ENCODE assay signal across 20 cellular contexts in the genomic region with DNA sequence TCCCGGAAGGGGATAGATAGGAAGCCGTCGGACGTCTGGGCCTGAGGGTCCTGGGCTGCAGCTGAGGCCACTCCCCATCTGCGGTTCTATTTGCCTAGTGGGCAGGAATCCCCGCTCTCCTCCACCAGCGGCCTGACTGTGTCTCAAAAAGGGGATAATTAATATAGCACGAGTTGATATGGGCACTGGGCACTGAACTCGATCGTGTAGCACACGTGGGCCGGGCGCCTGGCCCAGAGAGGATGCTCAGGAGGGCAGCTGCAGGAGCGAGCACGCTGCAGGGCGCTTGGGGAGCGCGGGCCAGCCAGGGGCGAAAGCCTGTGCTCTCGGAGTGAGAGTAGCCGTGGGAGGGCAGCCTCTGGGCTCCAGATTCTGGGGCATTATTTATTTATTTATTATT. TPM values are rescaled to one million over a fixed set of nuclear protein-coding genes. Genes with fewer than 3 reads are reported as not detected.
"Had no signal": no experiment of that assay in that cellular context is flagged by ENCODE, and none has a peak within 500 bp of the region (broad histone marks: within the 10 kb centered on the region; RNA-seq: fewer than 3 reads in every experiment).

No MANE protein-coding gene starts in this region.

- ATAC-seq: activated CD8-positive, alpha-beta memory T cell treated with anti-CD3 and anti-CD28 coated beads, Interleukin-2, amount 10 ng/mL, durations not matched to agents 7 days and 5 days had no signal

- H3K4me3 ChIP-seq: ascending aorta, body of pancreas, MG63, SJCRH30 had no signal

- H3K27me3 ChIP-seq: SJCRH30 had no signal

- DNase-seq: activated B cell treated with CpG ODN at 0.5 μM for 24 hours; activated CD4-positive, alpha-beta T cell treated with anti-CD3 and anti-CD28 coated beads for 1 hour; activated effector memory CD4-positive, alpha-beta T cell treated with anti-CD3 and anti-CD28 coated beads, Interleukin-2, amount 50 U/mL, for 16 hours; activated T-cell treated with anti-CD3 and anti-CD28 coated beads, Interleukin-2, amount 50 U/mL, for 4 hours; amniotic stem cell; MV-4-11; NCI-H1092 treated with DMSO at 0.1 percent for 48 hours; NCI-H510A; NK-92 treated with Interleukin-12 subunit alpha and Interleukin-12 subunit beta, amount 100 ng/mL, for 24 hours; SJCRH30 had no signal

- H3K4me3 Mint-ChIP-seq: activated B cell treated with CpG ODN at 0.5 μM for 24 hours; activated CD4-positive, alpha-beta T cell treated with anti-CD3 and anti-CD28 coated beads, Interleukin-2, amount 10 ng/mL, durations not matched to agents 24 days and 14 days; activated CD8-positive, alpha-beta memory T cell treated with anti-CD3 and anti-CD28 coated beads, Interleukin-2, amount 10 ng/mL, durations not matched to agents 7 days and 5 days; activated naive CD8-positive, alpha-beta T cell treated with anti-CD3 and anti-CD28 coated beads, Interleukin-2, amount 50 U/mL, for 24 hours; activated T-cell treated with anti-CD3 and anti-CD28 coated beads, Interleukin-2, amount 50 U/mL, for 4 hours had no signal

- H3K27ac Mint-ChIP-seq: activated B cell treated with CpG ODN at 0.5 μM for 24 hours; activated CD4-positive, alpha-beta T cell treated with anti-CD3 and anti-CD28 coated beads, Interleukin-2, amount 10 ng/mL, durations not matched to agents 24 days and 14 days; activated CD8-positive, alpha-beta memory T cell treated with anti-CD3 and anti-CD28 coated beads, Interleukin-2, amount 10 ng/mL, durations not matched to agents 7 days and 5 days; activated naive CD4-positive, alpha-beta T cell treated with anti-CD3 and anti-CD28 coated beads, Interleukin-2, amount 50 U/mL, for 72 hours; activated naive CD8-positive, alpha-beta T cell treated with anti-CD3 and anti-CD28 coated beads, Interleukin-2, amount 50 U/mL, for 24 hours had no signal

- FAIRE-seq: bronchial epithelial cell had no signal

- H3K36me3 ChIP-seq: ascending aorta, MG63 had no signal

- H3K9me3 Mint-ChIP-seq: activated B cell treated with CpG ODN at 0.5 μM for 24 hours; activated CD4-positive, alpha-beta T cell treated with anti-CD3 and anti-CD28 coated beads, Interleukin-2, amount 10 ng/mL, durations not matched to agents 24 days and 14 days; activated naive CD4-positive, alpha-beta T cell treated with anti-CD3 and anti-CD28 coated beads, Interleukin-2, amount 50 U/mL, for 72 hours; activated naive CD8-positive, alpha-beta T cell treated with anti-CD3 and anti-CD28 coated beads, Interleukin-2, amount 50 U/mL, for 24 hours; activated T-cell treated with anti-CD3 and anti-CD28 coated beads, Interleukin-2, amount 50 U/mL, for 4 hours had no signal

- H3K36me3 Mint-ChIP-seq: activated CD8-positive, alpha-beta memory T cell treated with anti-CD3 and anti-CD28 coated beads, Interleukin-2, amount 10 ng/mL, durations not matched to agents 7 days and 5 days had no signal

- H3K4me1 Mint-ChIP-seq: activated CD4-positive, alpha-beta T cell treated with anti-CD3 and anti-CD28 coated beads, Interleukin-2, amount 10 ng/mL, durations not matched to agents 24 days and 14 days; activated CD8-positive, alpha-beta memory T cell treated with anti-CD3 and anti-CD28 coated beads, Interleukin-2, amount 10 ng/mL, durations not matched to agents 7 days and 5 days had no signal

- H3K27ac ChIP-seq: ascending aorta, body of pancreas, RWPE1, SJCRH30 had no signal

- H3K9me3 ChIP-seq: ascending aorta, body of pancreas, MG63, SJCRH30 had no signal

RNA-seq across cellular contexts. Expression of a gene that starts 8.8 kb away (rescaled TPM):
- total RNA-seq: activated B cell treated with CpG ODN at 0.5 μM for 24 hours; activated CD4-positive, alpha-beta T cell treated with anti-CD3 and anti-CD28 coated beads, Interleukin-2, amount 10 ng/mL, durations not matched to agents 24 days and 14 days; activated CD8-positive, alpha-beta memory T cell treated with anti-CD3 and anti-CD28 coated beads, Interleukin-2, amount 10 ng/mL, durations not matched to agents 7 days and 5 days; activated naive CD4-positive, alpha-beta T cell treated with anti-CD3 and anti-CD28 coated beads, Interleukin-2, amount 50 U/mL, for 72 hours; activated T-cell treated with anti-CD3 and anti-CD28 coated beads, Interleukin-2, amount 50 U/mL, for 4 hours; ascending aorta; body of pancreas; bronchial epithelial cell; Right ventricle myocardium superior had no signal
